In genomic region chr6:35327349-35328027, GRCh38 we compare ENCODE assay signal across 8 cellular contexts. TPM values are rescaled to one million over a fixed set of nuclear protein-coding genes. Genes with fewer than 3 reads are reported as not detected.
A peak's percentile ranks its signal among the peaks of the same experiment; 100 is the strongest.
DNase-seq lines count a peak whose midpoint lies in the region; ATAC-seq and TF ChIP-seq lines count a peak whose summit lies in the region.

No MANE protein-coding gene starts in this region.

- H3K27me3 ChIP-seq in PC-3 (ENCODE audit: low read length) (no peaks in the 10 kb centered on the region), upper lobe of right lung (no peaks in the 10 kb centered on the region)

- CTCF ChIA-PET in PC-3 (lab: Charles Lee), result interaction anchor here (1.0 to 1.4 kb wide), 2 partner anchors 9 to 30 kb away, joined by 4 to 7 read pairs; partner anchors contain the start of gene DEF6

- DNase-seq in EH (ENCODE audit: low read depth) (peak; percentile 66), PC-3 (peak; percentile 71), fibroblast of mammary gland (ENCODE audit: low read depth) (peak; percentile 50), osteocyte (ENCODE audit: extremely low spot score, unreplicated experiment) (no peak), upper lobe of right lung (peak; percentile 74)
- peak; percentile 79 for DNase-seq in activated T-cell treated with anti-CD3 and anti-CD28 coated beads, Interleukin-2, amount 50 U/mL, for 1 hour

- ATAC-seq in HG03354 (IDR thresholded peaks at IDR 0.05; ENCODE audit: poor library complexity, severe bottlenecking, unreplicated experiment), result peak; percentile 59
- ATAC-seq in PC-3, result peak; percentile 85
- peak; percentile 92 for ATAC-seq in upper lobe of right lung
- ATAC-seq in HG03025 (IDR thresholded peaks at IDR 0.05; ENCODE audit: low FRiP score, unreplicated experiment), result no peak

- H3K4me3 Mint-ChIP-seq in osteocyte (ENCODE audit: unreplicated experiment), result no peak overlapping the region

- H3K4me1 ChIP-seq in PC-3 (ENCODE audit: insufficient read depth, low read length) (0 out of 2 replicates have a peak, but pooled peaks cover 4% of the 10 kb centered on the region), upper lobe of right lung (no peaks in the 10 kb centered on the region)

- H3K27me3 Mint-ChIP-seq in osteocyte (ENCODE audit: unreplicated experiment), result peaks cover 4% of the 10 kb centered on the region

- H3K36me3 ChIP-seq in PC-3 (ENCODE audit: low read depth, low read length) (no peaks in the 10 kb centered on the region), upper lobe of right lung (no peaks in the 10 kb centered on the region)

- H3K27ac Mint-ChIP-seq in osteocyte (ENCODE audit: unreplicated experiment), result no peak overlapping the region

- H3K4me2 ChIP-seq in PC-3 (ENCODE audit: low read length), result no peak overlapping the region

- peaks cover 1% of the 10 kb centered on the region for H3K4me1 Mint-ChIP-seq in osteocyte (ENCODE audit: unreplicated experiment)

- TF ChIP-seq CTCF in PC-3 (conservative IDR thresholded peaks at IDR 0.05; ENCODE audit: low read depth, low read length), result peak; percentile 78
- TF ChIP-seq CTCF in fibroblast of mammary gland (conservative IDR thresholded peaks at IDR 0.05; ENCODE audit: control insufficient read depth, insufficient read depth, low read depth, low read length), result peak; percentile 67
- TF ChIP-seq CTCF in osteocyte (IDR thresholded peaks at IDR 0.05), result peak; percentile 69
- peak; percentile 57 for TF ChIP-seq CTCF in upper lobe of right lung (IDR thresholded peaks at IDR 0.05)

- no peaks in the 10 kb centered on the region for H4K20me1 ChIP-seq in PC-3 (ENCODE audit: low read length)

- H3F3A ChIP-seq in PC-3 (ENCODE audit: low read length, unreplicated experiment), result no peaks in the 10 kb centered on the region

- no peaks in the 10 kb centered on the region for H3K79me2 ChIP-seq in PC-3 (ENCODE audit: low read length)

- H3K27ac ChIP-seq in PC-3 (ENCODE audit: low read length) (no peak overlapping the region), upper lobe of right lung (no peak overlapping the region)

- POLR2A ChIA-PET in PC-3 (lab: Charles Lee; ENCODE audit: unreplicated experiment), result interaction anchor here (0.6 kb wide), 1 partner anchor 146 kb away, joined by 5 read pairs; no protein-coding TSS in a partner anchor

- H2AFZ ChIP-seq in PC-3 (ENCODE audit: low read length), result peak overlapping the region; percentile 23; the same call in 1 of the 2 replicates

- H3K9me2 ChIP-seq in PC-3 (replicated peaks; ENCODE audit: low read length), result no peaks in the 10 kb centered on the region

- no TSS peak for BruUV-seq in PC-3 (replicated peaks; lab: Mats Ljungman, UMichigan)

- no peak overlapping the region for H3K9ac ChIP-seq in PC-3 (ENCODE audit: low read length)

- no peaks in the 10 kb centered on the region for H3K9me3 ChIP-seq in PC-3 (ENCODE audit: low read length)
- no peaks in the 10 kb centered on the region for H3K9me3 ChIP-seq in upper lobe of right lung

- intact Hi-C loops in PC-3 (cut with micrococcal nuclease), result loop anchor here (1.0 kb wide), 1 partner anchor 30 kb away; the partner anchor contains the start of gene DEF6
- intact Hi-C loops in upper lobe of right lung (cut with DNase I), result no loop called here

- no peaks in the 10 kb centered on the region for H3K9me3 Mint-ChIP-seq in osteocyte (ENCODE audit: unreplicated experiment)

- H3K36me3 Mint-ChIP-seq in osteocyte (ENCODE audit: unreplicated experiment), result no peaks in the 10 kb centered on the region

- H3K4me3 ChIP-seq in PC-3 (ENCODE audit: low read length) (no peak overlapping the region), fibroblast of mammary gland (ENCODE audit: control insufficient read depth, low read depth, low read length) (no peak overlapping the region), upper lobe of right lung (no peak overlapping the region)

RNA-seq across cellular contexts. Expression of gene PPARD, which starts 14.9 kb away (rescaled TPM):
- total RNA-seq in PC-3 (2014; rRNA removed) (24.5 and 26.2 TPM in 2 replicates), osteocyte (33.1 and 33.8 TPM in 2 replicates), upper lobe of right lung (31.6 TPM)

RNA-seq across cellular contexts. Expression of gene DEF6, which starts 29.9 kb away (rescaled TPM):
- total RNA-seq in PC-3 (2014; rRNA removed), result 37.3 and 42.8 TPM in 2 replicates
- total RNA-seq in osteocyte, result 0.52 and 0.59 TPM in 2 replicates
- total RNA-seq in upper lobe of right lung, result 17.4 TPM

Comparison
In these comparisons a context has a peak if more than half of its experiments do, and no peak if none do; other contexts are left out.
1. RNA of gene DEF6, which starts 29.9 kb away (total RNA-seq): 37.3 to 42.8 TPM in PC-3 and 17.4 TPM in upper lobe of right lung (single experiment); 0.52 to 0.59 TPM in osteocyte; every median in the first group is over 10 times any median in the second.
2. Peak in every context shown above with its lines, with median percentiles within 50 percentile points of each other: CTCF ChIP-seq.